Comparison of ENCODE assay signal across 29 cellular contexts in the genomic region with DNA sequence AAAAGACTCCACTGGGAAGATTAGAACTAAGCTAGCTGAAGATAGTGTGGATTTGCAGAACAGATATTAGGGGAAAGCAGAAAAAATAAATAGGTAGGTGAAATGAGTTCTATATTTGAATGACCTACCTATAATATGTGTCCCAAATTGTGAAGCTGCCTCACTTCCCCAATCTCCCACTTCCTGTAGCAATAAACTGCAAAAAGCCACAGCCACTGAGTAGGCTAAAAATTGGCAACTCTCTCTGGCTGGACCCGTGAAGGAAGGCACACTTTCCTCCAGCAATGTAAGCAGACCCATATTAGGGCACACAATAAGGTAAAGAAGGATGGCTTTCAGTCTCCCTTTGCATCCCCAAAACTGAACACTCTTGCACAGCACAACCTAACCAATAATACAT.
"Had no signal": no experiment of that assay in that cellular context is flagged by ENCODE, and none has a peak within 500 bp of the region (broad histone marks: within the 10 kb centered on the region; RNA-seq: fewer than 3 reads in every experiment).

No MANE protein-coding gene starts in this region.

- DNase-seq: activated CD4-positive, alpha-beta memory T cell treated with anti-CD3 and anti-CD28 coated beads for 36 hours; activated CD4-positive, alpha-beta T cell treated with anti-CD3 and anti-CD28 coated beads for 36 hours; activated CD4-positive, alpha-beta T cell treated with anti-CD3 and anti-CD28 coated beads, Interleukin-2, amount 10 ng/mL, durations not matched to agents 24 days and 14 days; activated CD4-positive, CD25-positive, alpha-beta regulatory T cell; activated CD4-positive, CD25-positive, alpha-beta regulatory T cell treated with anti-CD3 and anti-CD28 coated beads, Interleukin-2, amount 50 U/mL, for 72 hours; activated CD8-positive, alpha-beta memory T cell treated with anti-CD3 and anti-CD28 coated beads, Interleukin-2, amount 10 ng/mL, durations not matched to agents 7 days and 5 days; activated CD8-positive, alpha-beta memory T cell treated with anti-CD3 and anti-CD28 coated beads, Interleukin-2, amount 50 U/mL, for 4 hours; activated CD8-positive, alpha-beta T cell treated with anti-CD3 and anti-CD28 coated beads, Interleukin-2, amount 10 ng/mL, durations not matched to agents 7 days and 5 days; activated effector memory CD4-positive, alpha-beta T cell treated with anti-CD3 and anti-CD28 coated beads, Interleukin-2, amount 50 U/mL, for 16 hours; activated naive CD4-positive, alpha-beta T cell treated with anti-CD3 and anti-CD28 coated beads for 36 hours; activated naive CD8-positive, alpha-beta T cell treated with anti-CD3 and anti-CD28 coated beads for 36 hours; activated naive CD8-positive, alpha-beta T cell treated with anti-CD3 and anti-CD28 coated beads, Interleukin-2, amount 50 U/mL, for 24 hours; activated T-cell treated with anti-CD3 and anti-CD28 coated beads, Interleukin-2, amount 50 U/mL, for 1 hour; activated T-cell treated with anti-CD3 and anti-CD28 coated beads, Interleukin-2, amount 50 U/mL, for 48 hours; adrenal gland; amygdala; aorta; body of pancreas; caudate nucleus; cortex of kidney; dermis blood vessel endothelial cell; effector CD4-positive, alpha-beta T cell; effector memory CD8-positive, alpha-beta T cell; erythroblast; foreskin keratinocyte; gastrocnemius medialis; heart right ventricle; T1000 had no signal

- FAIRE-seq: colon had no signal
